In the genomic region with DNA sequence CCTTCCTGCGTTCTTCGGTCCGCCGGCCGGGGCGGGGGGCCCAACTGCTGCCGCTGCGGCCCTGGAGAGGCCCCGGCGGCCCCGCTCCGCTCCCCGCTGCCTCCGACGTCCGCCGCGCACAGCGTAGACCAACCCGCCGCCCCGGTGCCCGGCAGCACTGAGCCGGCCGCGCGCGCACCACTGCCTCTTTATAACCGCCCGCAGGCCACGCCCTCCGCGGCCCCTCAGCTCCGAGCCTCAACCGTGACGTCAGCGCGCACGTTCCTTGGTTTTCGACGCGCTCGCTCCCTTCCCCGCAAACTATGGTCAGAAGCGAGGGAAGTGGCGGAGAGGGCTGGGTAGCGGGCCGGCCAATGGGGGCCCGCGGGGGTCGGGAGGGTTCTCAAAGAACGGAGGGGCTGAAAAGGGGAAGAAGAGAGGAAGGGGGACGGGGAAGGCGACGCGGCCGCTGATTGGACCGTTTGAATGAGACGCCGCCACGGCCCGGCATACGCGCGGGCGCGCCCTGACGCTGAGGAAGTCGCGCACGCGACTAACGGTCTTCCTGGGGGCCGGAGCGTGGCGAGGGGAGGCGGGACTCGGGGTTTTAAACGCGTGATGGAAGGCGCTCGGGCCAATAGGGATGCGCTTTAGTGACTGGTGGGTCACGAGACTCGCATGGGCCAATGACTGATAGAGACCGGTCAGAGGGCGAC, we compare ENCODE assay signal across 8 cellular contexts. TPM values are rescaled to one million over a fixed set of nuclear protein-coding genes. Genes with fewer than 3 reads are reported as not detected.
DNase-seq lines count a peak whose midpoint lies in the region; ATAC-seq and TF ChIP-seq lines count a peak whose summit lies in the region.

A gene (minus strand): TSS at position 164 of the 695 bp plus-strand sequence. CDS start 199 bp downstream, outside the sequence.

- H3K36me3 Mint-ChIP-seq in activated CD4-positive, alpha-beta T cell treated with anti-CD3 and anti-CD28 coated beads, Interleukin-2, amount 10 ng/mL, durations not matched to agents 7 days and 5 days (ENCODE audit: low read depth): peaks cover 51% of the 10 kb centered on the region

- H3K4me1 ChIP-seq in BLaER1: peaks cover 47% of the 10 kb centered on the region

- H3K27me3 ChIP-seq in BLaER1: no peaks in the 10 kb centered on the region

- DNase-seq in NCI-H69 (lab: John Stamatoyannopoulos, UW): peak; percentile 100
- DNase-seq in activated CD4-positive, alpha-beta T cell treated with anti-CD3 and anti-CD28 coated beads, Interleukin-2, amount 10 ng/mL, durations not matched to agents 7 days and 5 days: peak; percentile 98
- peak; percentile 99 for DNase-seq in coronary artery (ENCODE audit: low spot score)
- DNase-seq in left kidney (ENCODE audit: low read depth, low spot score): peak; percentile 100
- peak; percentile 95 to 96 for DNase-seq in stimulated activated CD4-positive, alpha-beta T cell treated with anti-CD3 and anti-CD28 coated beads, Interleukin-2, amount 100 ng/mL, for 24 hours

- H4K20me1 ChIP-seq in BLaER1: peaks cover 47% of the 10 kb centered on the region

- H3K4me3 Mint-ChIP-seq in activated CD4-positive, alpha-beta T cell treated with anti-CD3 and anti-CD28 coated beads, Interleukin-2, amount 10 ng/mL, durations not matched to agents 7 days and 5 days: peak within 1 kb of the TSS; percentile 87

- CTCF ChIA-PET in activated CD4-positive, alpha-beta T cell treated with anti-CD3 and anti-CD28 coated beads, Interleukin-2, amount 10 ng/mL, durations not matched to agents 7 days and 5 days (lab: Charles Lee): interaction anchor here (1.0 to 1.4 kb wide), 2 partner anchors 69 to 107 kb away, joined by 4 to 5 read pairs; a partner anchor contains a TSS

- peaks cover 6% of the 10 kb centered on the region for H3K27me3 Mint-ChIP-seq in activated CD4-positive, alpha-beta T cell treated with anti-CD3 and anti-CD28 coated beads, Interleukin-2, amount 10 ng/mL, durations not matched to agents 7 days and 5 days

- no peak for TF ChIP-seq CTCF in coronary artery (IDR thresholded peaks at IDR 0.05)

- H3K4me2 ChIP-seq in BLaER1: peak within 1 kb of the TSS; percentile 97

- peak; percentile 74 for ATAC-seq in GM19328 (IDR thresholded peaks at IDR 0.05; ENCODE audit: unreplicated experiment)
- ATAC-seq in HG03520 (IDR thresholded peaks at IDR 0.05; ENCODE audit: unreplicated experiment): peak; percentile 76

- H3K4me1 Mint-ChIP-seq in activated CD4-positive, alpha-beta T cell treated with anti-CD3 and anti-CD28 coated beads, Interleukin-2, amount 10 ng/mL, durations not matched to agents 7 days and 5 days: peaks cover 44% of the 10 kb centered on the region

- H3K9ac ChIP-seq in BLaER1: peak within 1 kb of the TSS; percentile 99

- H3K27ac ChIP-seq in BLaER1 (peak within 1 kb of the TSS; percentile 98), coronary artery (peak within 1 kb of the TSS; percentile 97)

- POLR2A ChIA-PET in activated CD4-positive, alpha-beta T cell treated with anti-CD3 and anti-CD28 coated beads, Interleukin-2, amount 10 ng/mL, durations not matched to agents 7 days and 5 days (lab: Charles Lee): interaction anchor here (0.5 to 1.4 kb wide), 9 partner anchors 9 to 192 kb away, joined by 3 to 12 read pairs (median 3); a partner anchor contains a TSS

- H3K36me3 ChIP-seq in BLaER1: peaks cover 40% of the 10 kb centered on the region

- H3K9me3 Mint-ChIP-seq in activated CD4-positive, alpha-beta T cell treated with anti-CD3 and anti-CD28 coated beads, Interleukin-2, amount 10 ng/mL, durations not matched to agents 7 days and 5 days: peaks cover 12% of the 10 kb centered on the region

- H3K27ac Mint-ChIP-seq in activated CD4-positive, alpha-beta T cell treated with anti-CD3 and anti-CD28 coated beads, Interleukin-2, amount 10 ng/mL, durations not matched to agents 7 days and 5 days: peak within 1 kb of the TSS; percentile 99

- H3K9me3 ChIP-seq in BLaER1: peaks cover 25% of the 10 kb centered on the region

- peak within 1 kb of the TSS; percentile 99 for H3K4me3 ChIP-seq in BLaER1
- peak within 1 kb of the TSS; percentile 94 for H3K4me3 ChIP-seq in coronary artery

RNA-seq across cellular contexts. Expression of the gene that starts here (rescaled TPM):
- total RNA-seq in activated CD4-positive, alpha-beta T cell treated with anti-CD3 and anti-CD28 coated beads, Interleukin-2, amount 10 ng/mL, durations not matched to agents 7 days and 5 days: 100 to 1,000 TPM; 238 to 255 TPM

Comparison
In these comparisons a context has a peak if more than half of its experiments do, and no peak if none do; other contexts are left out.
1. Peak in every context shown above with its lines: DNase-seq, ATAC-seq, H3K4me3 ChIP-seq and H3K27ac ChIP-seq.